ENCODE assay signal across 36 cellular contexts in the genomic region with DNA sequence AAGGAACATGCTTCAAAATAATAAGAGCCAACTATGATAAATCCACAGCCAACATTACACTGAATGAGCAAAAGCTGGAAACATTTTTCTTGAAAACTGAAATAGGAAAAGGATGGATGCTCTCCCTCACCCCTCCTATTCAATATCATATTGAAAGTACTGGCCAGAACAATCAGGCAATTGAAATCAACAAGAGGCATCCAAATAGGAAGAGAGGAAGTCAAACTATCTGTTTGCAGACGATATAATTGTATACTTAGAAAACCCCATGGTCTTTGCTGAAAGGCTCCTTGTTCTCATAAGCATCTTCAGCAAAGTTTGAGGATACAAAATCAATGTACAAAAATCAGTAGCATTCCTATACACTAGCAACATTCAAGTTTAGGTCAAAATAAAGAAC.
"Had no signal": no experiment of that assay in that cellular context is flagged by ENCODE, and none has a peak within 500 bp of the region (broad histone marks: within the 10 kb centered on the region; RNA-seq: fewer than 3 reads in every experiment).

No MANE protein-coding gene starts in this region.

- H3K4me1 ChIP-seq: adrenal gland, body of pancreas, breast epithelium had no signal

- H3K4me1 Mint-ChIP-seq: activated CD4-positive, alpha-beta memory T cell treated with anti-CD3 and anti-CD28 coated beads, Interleukin-2, amount 10 ng/mL, durations not matched to agents 7 days and 5 days; activated CD4-positive, alpha-beta T cell treated with anti-CD3 and anti-CD28 coated beads for 36 hours; activated CD4-positive, alpha-beta T cell treated with anti-CD3 and anti-CD28 coated beads, Interleukin-2, amount 10 ng/mL, durations not matched to agents 7 days and 5 days; activated CD8-positive, alpha-beta memory T cell treated with anti-CD3 and anti-CD28 coated beads, Interleukin-2, amount 10 ng/mL, durations not matched to agents 7 days and 5 days; activated naive CD8-positive, alpha-beta T cell treated with anti-CD3 and anti-CD28 coated beads for 36 hours; activated T-helper 17 cell treated with anti-CD3 and anti-CD28 coated beads, Interleukin-2, amount 50 U/mL, for 72 hours; WTC11 had no signal

- H3K27ac Mint-ChIP-seq: activated CD4-positive, alpha-beta memory T cell treated with anti-CD3 and anti-CD28 coated beads, Interleukin-2, amount 10 ng/mL, durations not matched to agents 7 days and 5 days; activated CD4-positive, alpha-beta T cell treated with anti-CD3 and anti-CD28 coated beads for 36 hours; activated CD4-positive, alpha-beta T cell treated with anti-CD3 and anti-CD28 coated beads, Interleukin-2, amount 10 ng/mL, durations not matched to agents 7 days and 5 days; activated CD8-positive, alpha-beta memory T cell treated with anti-CD3 and anti-CD28 coated beads, Interleukin-2, amount 10 ng/mL, durations not matched to agents 7 days and 5 days; activated CD8-positive, alpha-beta T cell treated with anti-CD3 and anti-CD28 coated beads, Interleukin-2, amount 10 ng/mL, durations not matched to agents 7 days and 5 days; activated naive CD4-positive, alpha-beta T cell treated with anti-CD3 and anti-CD28 coated beads for 36 hours; activated naive CD4-positive, alpha-beta T cell treated with anti-CD3 and anti-CD28 coated beads, Interleukin-2, amount 50 U/mL, for 72 hours; activated naive CD8-positive, alpha-beta T cell treated with anti-CD3 and anti-CD28 coated beads for 36 hours; activated T-cell treated with anti-CD3 and anti-CD28 coated beads, Interleukin-2, amount 50 U/mL, for 24 hours; activated T-cell treated with anti-CD3 and anti-CD28 coated beads, Interleukin-2, amount 50 U/mL, for 72 hours; activated T-helper 1 cell treated with anti-CD3 and anti-CD28 coated beads, Interleukin-12 subunit alpha, Interleukin-12 subunit beta, Interleukin-2, Interleukin-4 antibody, amounts not matched to agents 30 ng/mL and 10 ng/mL and 1 ng/mL, durations not matched to agents 14 hours and 24 hours and 36 hours; activated T-helper 17 cell treated with anti-CD3 and anti-CD28 coated beads, Interleukin-2, amount 50 U/mL, for 72 hours; T-helper 1 cell treated with Interleukin-12 subunit alpha and Interleukin-12 subunit beta and Interleukin-4 antibody, amounts not matched to agents 30 μg/mL and 1 μg/mL, for 36 hours; T-helper 2 cell treated with Interferon-gamma antibody and Interleukin-4, amounts not matched to agents 5 μg/mL and 100 μg/mL, for 36 hours; WTC11 had no signal

- H3K27ac ChIP-seq: adrenal gland, body of pancreas, brain microvascular endothelial cell, breast epithelium, WERI-Rb-1 had no signal

- H3K4me3 ChIP-seq: adrenal gland, body of pancreas, breast epithelium had no signal

- H3K27me3 Mint-ChIP-seq: activated CD4-positive, alpha-beta memory T cell treated with anti-CD3 and anti-CD28 coated beads, Interleukin-2, amount 10 ng/mL, durations not matched to agents 7 days and 5 days; activated CD4-positive, alpha-beta T cell treated with anti-CD3 and anti-CD28 coated beads for 36 hours; activated CD4-positive, alpha-beta T cell treated with anti-CD3 and anti-CD28 coated beads, Interleukin-2, amount 10 ng/mL, durations not matched to agents 7 days and 5 days; activated CD8-positive, alpha-beta memory T cell treated with anti-CD3 and anti-CD28 coated beads, Interleukin-2, amount 10 ng/mL, durations not matched to agents 7 days and 5 days; activated naive CD8-positive, alpha-beta T cell treated with anti-CD3 and anti-CD28 coated beads for 36 hours; activated T-cell treated with anti-CD3 and anti-CD28 coated beads, Interleukin-2, amount 50 U/mL, for 24 hours; activated T-helper 17 cell treated with anti-CD3 and anti-CD28 coated beads, Interleukin-2, amount 50 U/mL, for 72 hours had no signal

- H3K36me3 Mint-ChIP-seq: activated CD8-positive, alpha-beta memory T cell treated with anti-CD3 and anti-CD28 coated beads, Interleukin-2, amount 10 ng/mL, durations not matched to agents 7 days and 5 days; activated naive CD8-positive, alpha-beta T cell treated with anti-CD3 and anti-CD28 coated beads for 36 hours had no signal

- H3K4me3 Mint-ChIP-seq: activated CD4-positive, alpha-beta memory T cell treated with anti-CD3 and anti-CD28 coated beads, Interleukin-2, amount 10 ng/mL, durations not matched to agents 7 days and 5 days; activated CD4-positive, alpha-beta T cell treated with anti-CD3 and anti-CD28 coated beads for 36 hours; activated CD4-positive, alpha-beta T cell treated with anti-CD3 and anti-CD28 coated beads, Interleukin-2, amount 10 ng/mL, durations not matched to agents 7 days and 5 days; activated CD8-positive, alpha-beta memory T cell treated with anti-CD3 and anti-CD28 coated beads, Interleukin-2, amount 10 ng/mL, durations not matched to agents 7 days and 5 days; activated CD8-positive, alpha-beta T cell treated with anti-CD3 and anti-CD28 coated beads, Interleukin-2, amount 10 ng/mL, durations not matched to agents 7 days and 5 days; activated naive CD4-positive, alpha-beta T cell treated with anti-CD3 and anti-CD28 coated beads for 36 hours; activated naive CD8-positive, alpha-beta T cell treated with anti-CD3 and anti-CD28 coated beads for 36 hours; activated T-cell treated with anti-CD3 and anti-CD28 coated beads, Interleukin-2, amount 50 U/mL, for 24 hours; activated T-cell treated with anti-CD3 and anti-CD28 coated beads, Interleukin-2, amount 50 U/mL, for 72 hours; activated T-helper 1 cell treated with anti-CD3 and anti-CD28 coated beads, Interleukin-12 subunit alpha, Interleukin-12 subunit beta, Interleukin-2, Interleukin-4 antibody, amounts not matched to agents 30 ng/mL and 10 ng/mL and 1 ng/mL, durations not matched to agents 14 hours and 24 hours and 36 hours; activated T-helper 17 cell treated with anti-CD3 and anti-CD28 coated beads, Interleukin-2, amount 50 U/mL, for 72 hours; T-helper 1 cell treated with Interleukin-12 subunit alpha and Interleukin-12 subunit beta and Interleukin-4 antibody, amounts not matched to agents 30 μg/mL and 1 μg/mL, for 36 hours; T-helper 2 cell treated with Interferon-gamma antibody and Interleukin-4, amounts not matched to agents 5 μg/mL and 100 μg/mL, for 36 hours; WTC11 had no signal

- DNase-seq: activated CD4-positive, alpha-beta memory T cell treated with anti-CD3 and anti-CD28 coated beads, Interleukin-2, amount 10 ng/mL, durations not matched to agents 7 days and 5 days; activated CD4-positive, alpha-beta T cell treated with anti-CD3 and anti-CD28 coated beads for 1 hour; activated CD4-positive, alpha-beta T cell treated with anti-CD3 and anti-CD28 coated beads for 36 hours; activated CD4-positive, alpha-beta T cell treated with anti-CD3 and anti-CD28 coated beads for 48 hours; activated CD4-positive, alpha-beta T cell treated with anti-CD3 and anti-CD28 coated beads, Interleukin-2, amount 10 ng/mL, durations not matched to agents 7 days and 5 days; activated CD4-positive, alpha-beta T cell treated with anti-CD3 and anti-CD28 coated beads, Interleukin-2, amount 50 U/mL, for 48 hours; activated CD4-positive, CD25-positive, alpha-beta regulatory T cell; activated CD8-positive, alpha-beta memory T cell treated with anti-CD3 and anti-CD28 coated beads for 24 hours; activated CD8-positive, alpha-beta memory T cell treated with anti-CD3 and anti-CD28 coated beads, Interleukin-2, amount 10 ng/mL, durations not matched to agents 7 days and 5 days; activated CD8-positive, alpha-beta memory T cell treated with anti-CD3 and anti-CD28 coated beads, Interleukin-2, amount 50 U/mL, for 48 hours; activated CD8-positive, alpha-beta T cell treated with anti-CD3 and anti-CD28 coated beads, Interleukin-2, amount 10 ng/mL, durations not matched to agents 7 days and 5 days; activated effector memory CD4-positive, alpha-beta T cell treated with anti-CD3 and anti-CD28 coated beads, Interleukin-2, amount 50 U/mL, for 16 hours; activated gamma-delta T cell treated with Interleukin-2 at 50 U/mL for 16 hours; activated naive CD4-positive, alpha-beta T cell; activated naive CD4-positive, alpha-beta T cell treated with anti-CD3 and anti-CD28 coated beads for 36 hours; activated naive CD4-positive, alpha-beta T cell treated with anti-CD3 and anti-CD28 coated beads, Interleukin-2, amount 50 U/mL, for 16 hours; activated naive CD8-positive, alpha-beta T cell treated with anti-CD3 and anti-CD28 coated beads for 36 hours; activated T-cell treated with anti-CD3 and anti-CD28 coated beads, Interleukin-2, amount 50 U/mL, for 24 hours; activated T-cell treated with anti-CD3 and anti-CD28 coated beads, Interleukin-2, amount 50 U/mL, for 72 hours; adrenal gland; amniotic stem cell; aorta; body of pancreas; brain microvascular endothelial cell; central memory CD4-positive, alpha-beta T cell; T-helper 1 cell; T-helper 2 cell; T-helper 9 cell; WERI-Rb-1 had no signal

- H3K27me3 ChIP-seq: adrenal gland, body of pancreas, brain microvascular endothelial cell, breast epithelium had no signal

- H3K9me3 ChIP-seq: adrenal gland, body of pancreas, breast epithelium had no signal

- H3K36me3 ChIP-seq: adrenal gland, brain microvascular endothelial cell, breast epithelium, WERI-Rb-1 had no signal
